8 cellular contexts compared by ENCODE assay signal in the genomic region with DNA sequence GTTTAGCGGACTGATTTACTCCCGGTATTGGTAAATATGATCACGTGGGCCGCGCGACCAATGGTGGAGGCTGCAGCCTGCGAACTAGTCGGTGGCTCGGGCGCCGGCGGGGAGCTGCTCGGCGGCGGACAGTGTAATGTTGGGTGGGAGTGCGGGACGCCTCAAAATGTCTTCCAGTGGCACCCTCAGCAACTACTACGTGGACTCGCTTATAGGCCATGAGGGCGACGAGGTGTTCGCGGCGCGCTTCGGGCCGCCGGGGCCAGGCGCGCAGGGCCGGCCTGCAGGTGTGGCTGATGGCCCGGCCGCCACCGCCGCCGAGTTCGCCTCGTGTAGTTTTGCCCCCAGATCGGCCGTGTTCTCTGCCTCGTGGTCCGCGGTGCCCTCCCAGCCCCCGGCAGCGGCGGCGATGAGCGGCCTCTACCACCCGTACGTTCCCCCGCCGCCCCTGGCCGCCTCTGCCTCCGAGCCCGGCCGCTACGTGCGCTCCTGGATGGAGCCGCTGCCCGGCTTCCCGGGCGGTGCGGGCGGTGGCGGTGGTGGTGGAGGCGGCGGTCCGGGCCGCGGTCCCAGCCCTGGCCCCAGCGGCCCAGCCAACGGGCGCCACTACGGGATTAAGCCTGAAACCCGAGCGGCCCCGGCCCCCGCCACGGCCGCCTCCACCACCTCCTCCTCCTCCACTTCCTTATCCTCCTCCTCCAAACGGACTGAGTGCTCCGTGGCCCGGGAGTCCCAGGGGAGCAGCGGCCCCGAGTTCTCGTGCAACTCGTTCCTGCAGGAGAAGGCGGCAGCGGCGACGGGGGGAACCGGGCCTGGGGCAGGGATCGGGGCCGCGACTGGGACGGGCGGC. TPM values are rescaled to one million over a fixed set of nuclear protein-coding genes. Genes with fewer than 3 reads are reported as not detected.
DNase-seq lines count a peak whose midpoint lies in the region; ATAC-seq and TF ChIP-seq lines count a peak whose summit lies in the region.

A gene (plus strand): TSS at position 87 of the 850 bp plus-strand sequence. CDS start 50 bp downstream, at position 137.

- CTCF ChIA-PET in activated naive CD4-positive, alpha-beta T cell treated with anti-CD3 and anti-CD28 coated beads, Interleukin-2, amount 10 ng/mL, durations not matched to agents 7 days and 5 days (lab: Charles Lee), result interaction anchor here (0.6 to 1.9 kb wide), 4 partner anchors 9 to 514 kb away, joined by 3 to 5 read pairs (median 3); no protein-coding TSS in a partner anchor

- peaks cover 38 to 74% of the 10 kb centered on the region in 2 donors for H3K27me3 ChIP-seq in right lobe of liver
- peaks cover 42% of the 10 kb centered on the region for H3K27me3 ChIP-seq in thoracic aorta (replicated peaks; ENCODE audit: insufficient read depth)

- intact Hi-C loops in right lobe of liver (cut with DNase I), result loop anchor here (5.0 to 10.0 kb wide), 3 partner anchors 519 to 712 kb away; no protein-coding TSS in a partner anchor

- WGBS in right lobe of liver (ENCODE audit: insufficient coverage, low coverage, low lambda C conversion rate, missing lambda C conversion rate), result 11% methylated on average over 40 of the region's 97 CpGs

- TF ChIP-seq POLR2A in right lobe of liver (IDR thresholded peaks at IDR 0.05), result no peak

- H3K4me3 Mint-ChIP-seq in activated naive CD4-positive, alpha-beta T cell treated with anti-CD3 and anti-CD28 coated beads, Interleukin-2, amount 10 ng/mL, durations not matched to agents 7 days and 5 days, result peak within 1 kb of the TSS; percentile 37

- H3K36me3 ChIP-seq in right lobe of liver, result no peaks in the 10 kb centered on the region
- H3K36me3 ChIP-seq in thoracic aorta, result no peaks in the 10 kb centered on the region

- H3K4me1 ChIP-seq in right lobe of liver, result peaks cover 0 to 8% (median 0%) of the 10 kb centered on the region in 4 donors
- H3K4me1 ChIP-seq in thoracic aorta (ENCODE audit: control insufficient read depth in 1 of 2, low read depth in 2 of 2), result peaks cover 7 to 29% of the 10 kb centered on the region in 2 donors

- peaks cover 4% of the 10 kb centered on the region for H3K4me1 Mint-ChIP-seq in activated naive CD4-positive, alpha-beta T cell treated with anti-CD3 and anti-CD28 coated beads, Interleukin-2, amount 10 ng/mL, durations not matched to agents 7 days and 5 days

- TF ChIP-seq CTCF in astrocyte of the spinal cord (IDR thresholded peaks at IDR 0.05; ENCODE audit: low read depth, low read length) (no peak), right lobe of liver (IDR thresholded peaks at IDR 0.05) (no peak), thoracic aorta (IDR thresholded peaks at IDR 0.05) (no peak)

- H3K27ac ChIP-seq in right lobe of liver (no peak within 1 kb of the TSS), thoracic aorta (peak within 1 kb of the TSS in 1 of 2 donors; percentile 10)

- H3K27ac Mint-ChIP-seq in activated naive CD4-positive, alpha-beta T cell treated with anti-CD3 and anti-CD28 coated beads, Interleukin-2, amount 10 ng/mL, durations not matched to agents 7 days and 5 days, result peak within 1 kb of the TSS; percentile 79

- no peaks in the 10 kb centered on the region for H3K9me3 ChIP-seq in right lobe of liver
- no peaks in the 10 kb centered on the region for H3K9me3 ChIP-seq in thoracic aorta

- DNase-seq in activated naive CD4-positive, alpha-beta T cell treated with anti-CD3 and anti-CD28 coated beads, Interleukin-2, amount 10 ng/mL, durations not matched to agents 7 days and 5 days, result no peak
- DNase-seq in activated naive CD4-positive, alpha-beta T cell (lab: John Stamatoyannopoulos, UW), result no peak
- peak; percentile 67 for DNase-seq in astrocyte of the spinal cord (ENCODE audit: low read depth, low spot score)
- no peak for DNase-seq in right lobe of liver
- DNase-seq in thoracic aorta (ENCODE audit: low spot score), result no peak
- DNase-seq in NAMALWA (ENCODE audit: low spot score), result no peak
- no peak for DNase-seq in SHP77 treated with DMSO at 0.1 percent for 48 hours (lab: John Stamatoyannopoulos, UW)

- peaks cover 93% of the 10 kb centered on the region for H3K27me3 Mint-ChIP-seq in activated naive CD4-positive, alpha-beta T cell treated with anti-CD3 and anti-CD28 coated beads, Interleukin-2, amount 10 ng/mL, durations not matched to agents 7 days and 5 days

- ATAC-seq in right lobe of liver, result peak in 3 of 4 donors; percentile 9 to 25 (median 16)
- ATAC-seq in thoracic aorta (ENCODE audit: insufficient number of reproducible peaks, low FRiP score, low read depth), result no peak
- no peak for ATAC-seq in HG03025 (IDR thresholded peaks at IDR 0.05; ENCODE audit: low FRiP score, unreplicated experiment)

- in situ Hi-C loops in astrocyte of the spinal cord (cut with HindIII; ENCODE audit: low sequenced_read_pairs), result no loop called here

- H3K36me3 Mint-ChIP-seq in activated naive CD4-positive, alpha-beta T cell treated with anti-CD3 and anti-CD28 coated beads, Interleukin-2, amount 10 ng/mL, durations not matched to agents 7 days and 5 days, result peaks cover 5% of the 10 kb centered on the region

- H3K4me3 ChIP-seq in astrocyte of the spinal cord (ENCODE audit: low read depth, low read length) (peak within 1 kb of the TSS; percentile 28), right lobe of liver (peak within 1 kb of the TSS in 1 of 3 donors; percentile 14), thoracic aorta (peak within 1 kb of the TSS; percentile 72)

- H3K9me3 Mint-ChIP-seq in activated naive CD4-positive, alpha-beta T cell treated with anti-CD3 and anti-CD28 coated beads, Interleukin-2, amount 10 ng/mL, durations not matched to agents 7 days and 5 days, result no peaks in the 10 kb centered on the region

RNA-seq across cellular contexts. Expression of the gene that starts here (rescaled TPM):
- total RNA-seq in right lobe of liver, result under 1 TPM in 1 of 6 experiments, not detected in 5; 0.25 TPM
- total RNA-seq in thoracic aorta, result 1 to 10 TPM in 1 of 2 donors, not detected in 1; 1.4 TPM

Comparison
In these comparisons a context has a peak if more than half of its experiments do, and no peak if none do; other contexts are left out.
1. Peak in ATAC-seq in right lobe of liver; RNA of the gene not detected or under 1 TPM.